Comparison of ENCODE assay signal across 1 cellular context in the genomic region with DNA sequence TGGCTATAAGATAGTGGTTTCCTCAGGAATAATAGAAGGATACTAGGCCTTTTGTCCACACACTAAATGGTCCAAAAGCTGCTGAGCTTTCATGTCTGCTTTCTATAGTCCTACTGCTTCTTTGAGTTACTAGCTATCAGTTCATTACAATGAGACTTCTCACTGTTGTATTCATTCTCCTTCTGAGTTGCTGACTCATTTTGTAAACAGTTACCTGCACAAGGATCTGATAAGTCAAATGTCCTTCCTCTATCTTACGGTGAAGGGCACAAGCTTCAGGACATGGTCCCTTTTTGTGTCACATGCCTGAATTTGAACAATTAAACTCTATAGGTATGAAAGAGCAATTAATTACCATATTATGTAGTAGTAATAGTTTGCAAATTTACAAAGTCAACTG.
TF ChIP-seq lines count a peak whose summit lies in the region.

No MANE protein-coding gene starts in this region.

TF ChIP-seq in HepG2, 621 proteins besides CTCF, POLR2A, EP300 and RAD21 (continued from another document and continues in another):
- TF ChIP-seq, protein P1, sequence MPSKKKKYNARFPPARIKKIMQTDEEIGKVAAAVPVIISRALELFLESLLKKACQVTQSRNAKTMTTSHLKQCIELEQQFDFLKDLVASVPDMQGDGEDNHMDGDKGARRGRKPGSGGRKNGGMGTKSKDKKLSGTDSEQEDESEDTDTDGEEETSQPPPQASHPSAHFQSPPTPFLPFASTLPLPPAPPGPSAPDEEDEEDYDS (CRISPR knock-in tag; IDR thresholded peaks at IDR 0.05): peak; percentile 51; the same call in 1 of the 2 replicates
- TF ChIP-seq PATZ1 (CRISPR knock-in tag; IDR thresholded peaks at IDR 0.05) (0 out of 2 replicates have a peak, but pooled peaks have one; percentile 25), ZNF773 (CRISPR knock-in tag; IDR thresholded peaks at IDR 0.05; ENCODE audit: borderline replicate concordance) (no peak), SPEN (CRISPR knock-in tag; IDR thresholded peaks at IDR 0.05; ENCODE audit: low read depth) (no peak), BCL6 (CRISPR knock-in tag; IDR thresholded peaks at IDR 0.05) (peak; percentile 65), SIN3A (IDR thresholded peaks at IDR 0.05; ENCODE audit: borderline replicate concordance, low read depth, low read length) (no peak), IKZF5 (CRISPR knock-in tag; IDR thresholded peaks at IDR 0.05) (peak; percentile 19; the same call in 1 of the 2 replicates), MAFK (conservative IDR thresholded peaks at IDR 0.05 in 1 of 2, IDR thresholded peaks at IDR 0.05 in 1 of 2; ENCODE audit: low read length in 2 of 2) (peak in 1 of 2 experiments; percentile 43; a peak in 2 of 4 replicates), POLR2AphosphoS5 (IDR thresholded peaks at IDR 0.05; ENCODE audit: low read depth, low read length) (0 out of 2 replicates have a peak, but pooled peaks have one; percentile 19), ATF6 (CRISPR knock-in tag; conservative IDR thresholded peaks at IDR 0.05) (no peak), ZNF704 (CRISPR knock-in tag; IDR thresholded peaks at IDR 0.05; ENCODE audit: borderline replicate concordance) (no peak), PAWR (CRISPR knock-in tag; IDR thresholded peaks at IDR 0.05; ENCODE audit: borderline replicate concordance) (no peak), DMAP1 (CRISPR knock-in tag; IDR thresholded peaks at IDR 0.05) (peak; percentile 25; the same call in 1 of the 2 replicates), ZNF614 (CRISPR knock-in tag; IDR thresholded peaks at IDR 0.05; ENCODE audit: borderline replicate concordance) (peak; percentile 94), MED1 (CRISPR knock-in tag; IDR thresholded peaks at IDR 0.05) (peak; percentile 80), SSRP1 (CRISPR knock-in tag; IDR thresholded peaks at IDR 0.05) (0 out of 2 replicates have a peak, but pooled peaks have one; percentile 69), ISL2 (CRISPR knock-in tag; IDR thresholded peaks at IDR 0.05) (peak; percentile 88), BCL3 (CRISPR knock-in tag; IDR thresholded peaks at IDR 0.05) (no peak), CBX2 (IDR thresholded peaks at IDR 0.05; ENCODE audit: low read depth, low read length) (no peak), CBX2 (CRISPR knock-in tag; IDR thresholded peaks at IDR 0.05; ENCODE audit: low read depth) (no peak), ZEB1 (IDR thresholded peaks at IDR 0.05; ENCODE audit: insufficient replicate concordance, low read depth) (peak; percentile 84), ZNF207 (IDR thresholded peaks at IDR 0.05; ENCODE audit: borderline replicate concordance) (no peak), TEAD3 (CRISPR knock-in tag; optimal IDR thresholded peaks at IDR 0.05; ENCODE audit: borderline replicate concordance) (peak; percentile 36), ZSCAN9 (CRISPR knock-in tag; IDR thresholded peaks at IDR 0.05; ENCODE audit: borderline replicate concordance) (0 out of 2 replicates have a peak, but pooled peaks have one; percentile 53), ATAD3A (CRISPR knock-in tag; IDR thresholded peaks at IDR 0.05) (no peak), KAT7 (CRISPR knock-in tag; IDR thresholded peaks at IDR 0.05; ENCODE audit: borderline replicate concordance) (0 out of 2 replicates have a peak, but pooled peaks have one; percentile 3), PITX1 (CRISPR knock-in tag; IDR thresholded peaks at IDR 0.05) (no peak), HMGA1 (CRISPR knock-in tag; conservative IDR thresholded peaks at IDR 0.05) (no peak), SUZ12 (IDR thresholded peaks at IDR 0.05; ENCODE audit: low read depth, low read length) (no peak), FOSL2 (CRISPR knock-in tag; IDR thresholded peaks at IDR 0.05) (peak; percentile 97), IRF1 (CRISPR knock-in tag; IDR thresholded peaks at IDR 0.05; ENCODE audit: low read depth) (no peak), ARID2 (CRISPR knock-in tag; IDR thresholded peaks at IDR 0.05; ENCODE audit: borderline replicate concordance) (0 out of 2 replicates have a peak, but pooled peaks have one; percentile 48), ATF1 (CRISPR knock-in tag; IDR thresholded peaks at IDR 0.05) (peak; percentile 49; the same call in 1 of the 2 replicates), ZNF749 (CRISPR knock-in tag; IDR thresholded peaks at IDR 0.05; ENCODE audit: borderline replicate concordance) (no peak), ZNF775 (CRISPR knock-in tag; IDR thresholded peaks at IDR 0.05; ENCODE audit: borderline replicate concordance) (peak; percentile 95; the same call in 1 of the 2 replicates), PHF20 (CRISPR knock-in tag; IDR thresholded peaks at IDR 0.05) (no peak), GFI1 (CRISPR knock-in tag; IDR thresholded peaks at IDR 0.05; ENCODE audit: borderline replicate concordance) (0 out of 2 replicates have a peak, but pooled peaks have one; percentile 45), ZNF431 (CRISPR knock-in tag; IDR thresholded peaks at IDR 0.05; ENCODE audit: borderline replicate concordance, low read depth) (no peak), DPF2 (CRISPR knock-in tag; IDR thresholded peaks at IDR 0.05; ENCODE audit: borderline replicate concordance, low read depth) (0 out of 2 replicates have a peak, but pooled peaks have one; percentile 62), ZNF512B (CRISPR knock-in tag; IDR thresholded peaks at IDR 0.05; ENCODE audit: borderline replicate concordance) (no peak), ZNF354B (CRISPR knock-in tag; IDR thresholded peaks at IDR 0.05) (no peak), POLR2AphosphoS2 (IDR thresholded peaks at IDR 0.05; ENCODE audit: low read depth, low read length) (no peak), ZNF598 (CRISPR knock-in tag; IDR thresholded peaks at IDR 0.05; ENCODE audit: borderline replicate concordance) (no peak), KMT2B (CRISPR knock-in tag; IDR thresholded peaks at IDR 0.05) (peak; percentile 40; the same call in 1 of the 2 replicates)
- TF ChIP-seq, protein P2, sequence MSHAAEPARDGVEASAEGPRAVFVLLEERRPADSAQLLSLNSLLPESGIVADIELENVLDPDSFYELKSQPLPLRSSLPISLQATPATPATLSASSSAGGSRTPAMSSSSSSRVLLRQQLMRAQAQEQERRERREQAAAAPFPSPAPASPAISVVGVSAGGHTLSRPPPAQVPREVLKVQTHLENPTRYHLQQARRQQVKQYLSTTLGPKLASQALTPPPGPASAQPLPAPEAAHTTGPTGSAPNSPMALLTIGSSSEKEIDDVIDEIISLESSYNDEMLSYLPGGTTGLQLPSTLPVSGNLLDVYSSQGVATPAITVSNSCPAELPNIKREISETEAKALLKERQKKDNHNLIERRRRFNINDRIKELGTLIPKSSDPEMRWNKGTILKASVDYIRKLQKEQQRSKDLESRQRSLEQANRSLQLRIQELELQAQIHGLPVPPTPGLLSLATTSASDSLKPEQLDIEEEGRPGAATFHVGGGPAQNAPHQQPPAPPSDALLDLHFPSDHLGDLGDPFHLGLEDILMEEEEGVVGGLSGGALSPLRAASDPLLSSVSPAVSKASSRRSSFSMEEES (CRISPR knock-in tag; IDR thresholded peaks at IDR 0.05): peak; percentile 87
- TF ChIP-seq, protein P3, sequence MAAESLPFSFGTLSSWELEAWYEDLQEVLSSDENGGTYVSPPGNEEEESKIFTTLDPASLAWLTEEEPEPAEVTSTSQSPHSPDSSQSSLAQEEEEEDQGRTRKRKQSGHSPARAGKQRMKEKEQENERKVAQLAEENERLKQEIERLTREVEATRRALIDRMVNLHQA (CRISPR knock-in tag; IDR thresholded peaks at IDR 0.05): no peak
- TF ChIP-seq, protein P4, sequence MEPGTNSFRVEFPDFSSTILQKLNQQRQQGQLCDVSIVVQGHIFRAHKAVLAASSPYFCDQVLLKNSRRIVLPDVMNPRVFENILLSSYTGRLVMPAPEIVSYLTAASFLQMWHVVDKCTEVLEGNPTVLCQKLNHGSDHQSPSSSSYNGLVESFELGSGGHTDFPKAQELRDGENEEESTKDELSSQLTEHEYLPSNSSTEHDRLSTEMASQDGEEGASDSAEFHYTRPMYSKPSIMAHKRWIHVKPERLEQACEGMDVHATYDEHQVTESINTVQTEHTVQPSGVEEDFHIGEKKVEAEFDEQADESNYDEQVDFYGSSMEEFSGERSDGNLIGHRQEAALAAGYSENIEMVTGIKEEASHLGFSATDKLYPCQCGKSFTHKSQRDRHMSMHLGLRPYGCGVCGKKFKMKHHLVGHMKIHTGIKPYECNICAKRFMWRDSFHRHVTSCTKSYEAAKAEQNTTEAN (CRISPR knock-in tag; conservative IDR thresholded peaks at IDR 0.05): no peak
- TF ChIP-seq, protein P5, sequence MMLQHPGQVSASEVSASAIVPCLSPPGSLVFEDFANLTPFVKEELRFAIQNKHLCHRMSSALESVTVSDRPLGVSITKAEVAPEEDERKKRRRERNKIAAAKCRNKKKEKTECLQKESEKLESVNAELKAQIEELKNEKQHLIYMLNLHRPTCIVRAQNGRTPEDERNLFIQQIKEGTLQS (CRISPR knock-in tag; IDR thresholded peaks at IDR 0.05): peak; percentile 94
